ENCODE assay signal across 2 cellular contexts in genomic region chr3:16917980-16918682, GRCh38.
TF ChIP-seq lines count a peak whose summit lies in the region.

No MANE protein-coding gene starts in this region.

TF ChIP-seq in liver, 16 proteins besides CTCF, POLR2A, EP300 and RAD21 (continued from another document):
- TF ChIP-seq JUND (IDR thresholded peaks at IDR 0.05) (no peak), NR2F2 (IDR thresholded peaks at IDR 0.05) (no peak), HNF4G (IDR thresholded peaks at IDR 0.05) (no peak), FOXA2 (IDR thresholded peaks at IDR 0.05) (no peak)
TF ChIP-seq in liver: peak in this region for 0.

TF ChIP-seq in HepG2, 621 proteins besides CTCF, POLR2A, EP300 and RAD21:
- no peak for TF ChIP-seq LRRFIP1 (CRISPR knock-in tag; conservative IDR thresholded peaks at IDR 0.05)
- no peak for TF ChIP-seq ZSCAN12 (CRISPR knock-in tag; IDR thresholded peaks at IDR 0.05)
- no peak for TF ChIP-seq ZNF124 (CRISPR knock-in tag; IDR thresholded peaks at IDR 0.05)
- no peak for TF ChIP-seq ZNF614 (CRISPR knock-in tag; IDR thresholded peaks at IDR 0.05; ENCODE audit: borderline replicate concordance)
- no peak for TF ChIP-seq ZNF615 (CRISPR knock-in tag; IDR thresholded peaks at IDR 0.05; ENCODE audit: borderline replicate concordance)
- TF ChIP-seq ZNF275 (CRISPR knock-in tag; IDR thresholded peaks at IDR 0.05; ENCODE audit: borderline replicate concordance), result no peak
- no peak for TF ChIP-seq KAT8 (CRISPR knock-in tag; IDR thresholded peaks at IDR 0.05)
- no peak for TF ChIP-seq RNF2 (conservative IDR thresholded peaks at IDR 0.05; ENCODE audit: low read depth)
- TF ChIP-seq DMAP1 (CRISPR knock-in tag; IDR thresholded peaks at IDR 0.05), result no peak
- no peak for TF ChIP-seq ZNF451 (CRISPR knock-in tag; IDR thresholded peaks at IDR 0.05)
- TF ChIP-seq MTERF4 (CRISPR knock-in tag; IDR thresholded peaks at IDR 0.05), result no peak
- no peak for TF ChIP-seq AGO1 (IDR thresholded peaks at IDR 0.05; ENCODE audit: low read depth, low read length, poor library complexity, severe bottlenecking)
